In genomic region chr2:173652731-173653426, GRCh38 we compare ENCODE assay signal across 8 cellular contexts.
A peak's percentile ranks its signal among the peaks of the same experiment; 100 is the strongest.
DNase-seq lines count a peak whose midpoint lies in the region; ATAC-seq and TF ChIP-seq lines count a peak whose summit lies in the region.
"Had no signal": no experiment of that assay in that cellular context is flagged by ENCODE, and none has a peak within 500 bp of the region (broad histone marks: within the 10 kb centered on the region; RNA-seq: fewer than 3 reads in every experiment).

No MANE protein-coding gene starts in this region.

- intact Hi-C loops in head of caudate nucleus (cut with DNase I), result no loop called here

- H3K27me3 Mint-ChIP-seq in HFFc6 (ENCODE audit: insufficient read depth), result no peaks in the 10 kb centered on the region; the same call in 1 of the 2 replicates
- peaks cover 13% of the 10 kb centered on the region for H3K27me3 Mint-ChIP-seq in type B pancreatic cell

- no peaks in the 10 kb centered on the region for H3K9me3 Mint-ChIP-seq in HFFc6
- peaks cover 8% of the 10 kb centered on the region for H3K9me3 Mint-ChIP-seq in type B pancreatic cell

- peak; percentile 95 for ATAC-seq in SK-N-SH treated with all-trans-retinoic acid at 6 μM for 48 hours

- TF ChIP-seq CTCF in HFFc6 (IDR thresholded peaks at IDR 0.05) (no peak), type B pancreatic cell (conservative IDR thresholded peaks at IDR 0.05) (no peak)

- H3K27ac Mint-ChIP-seq in HFFc6 (peak overlapping the region; percentile 91), type B pancreatic cell (peak overlapping the region; percentile 82)

- H3K4me1 Mint-ChIP-seq in HFFc6 (ENCODE audit: low read depth), result peaks cover 47% of the 10 kb centered on the region
- peaks cover 15% of the 10 kb centered on the region for H3K4me1 Mint-ChIP-seq in type B pancreatic cell (ENCODE audit: unreplicated experiment)

- no peaks in the 10 kb centered on the region for H3K36me3 Mint-ChIP-seq in HFFc6 (ENCODE audit: low read depth)
- no peaks in the 10 kb centered on the region for H3K36me3 Mint-ChIP-seq in type B pancreatic cell

- peak; percentile 98 for DNase-seq in HFFc6
- DNase-seq in head of caudate nucleus, result peak in 23 of 42 donors; percentile 5 to 71 (median 31)
- no peak for DNase-seq in type B pancreatic cell (ENCODE audit: extremely low spot score, unreplicated experiment)
- DNase-seq in germinal center (ENCODE audit: low spot score), result no peak
- DNase-seq in amygdala (lab: John Stamatoyannopoulos, UW), result no peak
- DNase-seq in MV-4-11 (lab: John Stamatoyannopoulos, UW), result no peak
- DNase-seq: activated CD8-positive, alpha-beta memory T cell treated with anti-CD3 and anti-CD28 coated beads for 24 hours had no signal

- H3K4me3 Mint-ChIP-seq in HFFc6, result peak overlapping the region; percentile 70
- peak overlapping the region; percentile 15 for H3K4me3 Mint-ChIP-seq in type B pancreatic cell

TF ChIP-seq in SK-N-SH treated with all-trans-retinoic acid at 6 μM for 48 hours, 23 proteins besides CTCF, POLR2A, EP300 and RAD21:
- TF ChIP-seq ISL1 (CRISPR knock-in tag; IDR thresholded peaks at IDR 0.05) (peak; percentile 32), ZNF565 (CRISPR knock-in tag; conservative IDR thresholded peaks at IDR 0.05; ENCODE audit: low read depth) (no peak)
- TF ChIP-seq, protein P1, sequence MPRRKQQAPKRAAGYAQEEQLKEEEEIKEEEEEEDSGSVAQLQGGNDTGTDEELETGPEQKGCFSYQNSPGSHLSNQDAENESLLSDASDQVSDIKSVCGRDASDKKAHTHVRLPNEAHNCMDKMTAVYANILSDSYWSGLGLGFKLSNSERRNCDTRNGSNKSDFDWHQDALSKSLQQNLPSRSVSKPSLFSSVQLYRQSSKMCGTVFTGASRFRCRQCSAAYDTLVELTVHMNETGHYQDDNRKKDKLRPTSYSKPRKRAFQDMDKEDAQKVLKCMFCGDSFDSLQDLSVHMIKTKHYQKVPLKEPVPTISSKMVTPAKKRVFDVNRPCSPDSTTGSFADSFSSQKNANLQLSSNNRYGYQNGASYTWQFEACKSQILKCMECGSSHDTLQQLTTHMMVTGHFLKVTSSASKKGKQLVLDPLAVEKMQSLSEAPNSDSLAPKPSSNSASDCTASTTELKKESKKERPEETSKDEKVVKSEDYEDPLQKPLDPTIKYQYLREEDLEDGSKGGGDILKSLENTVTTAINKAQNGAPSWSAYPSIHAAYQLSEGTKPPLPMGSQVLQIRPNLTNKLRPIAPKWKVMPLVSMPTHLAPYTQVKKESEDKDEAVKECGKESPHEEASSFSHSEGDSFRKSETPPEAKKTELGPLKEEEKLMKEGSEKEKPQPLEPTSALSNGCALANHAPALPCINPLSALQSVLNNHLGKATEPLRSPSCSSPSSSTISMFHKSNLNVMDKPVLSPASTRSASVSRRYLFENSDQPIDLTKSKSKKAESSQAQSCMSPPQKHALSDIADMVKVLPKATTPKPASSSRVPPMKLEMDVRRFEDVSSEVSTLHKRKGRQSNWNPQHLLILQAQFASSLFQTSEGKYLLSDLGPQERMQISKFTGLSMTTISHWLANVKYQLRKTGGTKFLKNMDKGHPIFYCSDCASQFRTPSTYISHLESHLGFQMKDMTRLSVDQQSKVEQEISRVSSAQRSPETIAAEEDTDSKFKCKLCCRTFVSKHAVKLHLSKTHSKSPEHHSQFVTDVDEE (CRISPR knock-in tag; IDR thresholded peaks at IDR 0.05), result no peak

Comparison
In these comparisons a context has a peak if more than half of its experiments do, and no peak if none do; other contexts are left out.
1. DNase-seq: peak in HFFc6 (single experiment) and head of caudate nucleus (23 of 42); none in type B pancreatic cell (single experiment), germinal center (single experiment), amygdala (0 of 56) and MV-4-11 (single experiment).